ENCODE assay signal across 18 cellular contexts in the genomic region with DNA sequence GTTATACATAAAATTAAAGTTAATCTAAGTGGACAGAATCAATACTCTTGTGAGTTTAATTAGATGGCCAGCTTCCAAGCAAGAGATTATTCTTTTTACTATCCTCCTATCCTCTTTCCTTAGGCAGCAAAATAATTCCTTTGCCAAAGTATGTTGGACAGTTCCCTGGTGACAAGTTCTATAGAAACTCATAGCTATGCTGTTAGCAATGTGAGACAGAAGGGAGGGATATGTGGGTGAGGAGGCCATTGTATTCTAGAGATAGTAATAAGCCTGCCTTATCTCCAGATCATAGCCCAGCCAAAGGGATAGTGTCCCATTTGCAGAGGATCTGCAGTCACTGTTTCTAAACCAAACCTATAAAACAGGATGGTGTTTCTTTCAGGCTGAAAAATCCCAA.
"Had no signal": no experiment of that assay in that cellular context is flagged by ENCODE, and none has a peak within 500 bp of the region (broad histone marks: within the 10 kb centered on the region; RNA-seq: fewer than 3 reads in every experiment).

No MANE protein-coding gene starts in this region.

- DNase-seq: activated effector memory CD4-positive, alpha-beta T cell treated with Interleukin-2 at 50 U/mL for 16 hours; activated T-cell treated with anti-CD3 and anti-CD28 coated beads, Interleukin-2, amount 50 U/mL, for 24 hours; anterior cingulate cortex; esophagus squamous epithelium; heart right ventricle; ovary; stimulated activated CD4-positive, alpha-beta T cell treated with anti-CD3 and anti-CD28 coated beads, Interleukin-2, amount 100 ng/mL, for 48 hours; stimulated activated naive CD4-positive, alpha-beta T cell treated with Interleukin-2 at 50 U/mL for 16 hours; T-helper 2 cell; upper lobe of left lung had no signal

- H3K4me3 ChIP-seq: esophagus squamous epithelium, heart right ventricle, neural progenitor cell, ovary, suprapubic skin, upper lobe of left lung had no signal

- H3K4me1 ChIP-seq: foreskin keratinocyte had no signal

- H3K27me3 ChIP-seq: esophagus squamous epithelium, heart right ventricle, neural progenitor cell, ovary, suprapubic skin, upper lobe of left lung had no signal

- H3K27ac Mint-ChIP-seq: activated naive CD4-positive, alpha-beta T cell treated with anti-CD3 and anti-CD28 coated beads, Interleukin-2, amount 50 U/mL, for 72 hours; activated T-cell treated with anti-CD3 and anti-CD28 coated beads, Interleukin-2, amount 50 U/mL, for 24 hours; neural progenitor cell had no signal

- FAIRE-seq: colon, keratinocyte, TTC549 had no signal

- H3K9ac ChIP-seq: neural progenitor cell had no signal

- H3K4me3 Mint-ChIP-seq: activated T-cell treated with anti-CD3 and anti-CD28 coated beads, Interleukin-2, amount 50 U/mL, for 24 hours; neural progenitor cell had no signal

- ATAC-seq: activated CD4-positive, CD25-positive, alpha-beta regulatory T cell treated with anti-CD3 and anti-CD28 coated beads, Interleukin-2, amount 50 U/mL, for 24 hours; activated naive CD4-positive, alpha-beta T cell treated with anti-CD3 and anti-CD28 coated beads, Interleukin-2, amount 50 U/mL, for 72 hours; foreskin keratinocyte; heart right ventricle had no signal

- H3K36me3 ChIP-seq: esophagus squamous epithelium, heart right ventricle, neural progenitor cell, ovary, suprapubic skin, upper lobe of left lung had no signal

- H2AFZ ChIP-seq: neural progenitor cell had no signal

- H3K36me3 Mint-ChIP-seq: activated naive CD4-positive, alpha-beta T cell treated with anti-CD3 and anti-CD28 coated beads, Interleukin-2, amount 50 U/mL, for 72 hours; neural progenitor cell had no signal

- H3K4me2 ChIP-seq: neural progenitor cell had no signal

- H3K9me3 ChIP-seq: esophagus squamous epithelium, ovary, suprapubic skin, upper lobe of left lung had no signal

- H3K9me3 Mint-ChIP-seq: activated naive CD4-positive, alpha-beta T cell treated with anti-CD3 and anti-CD28 coated beads, Interleukin-2, amount 50 U/mL, for 72 hours; activated T-cell treated with anti-CD3 and anti-CD28 coated beads, Interleukin-2, amount 50 U/mL, for 24 hours; neural progenitor cell had no signal

- H3K27ac ChIP-seq: esophagus squamous epithelium, foreskin keratinocyte, heart right ventricle, neural progenitor cell, ovary, suprapubic skin, upper lobe of left lung had no signal
